Comparison of ENCODE assay signal across 25 cellular contexts in genomic region chr18:37429768-37430167, GRCh38.
DNase-seq lines count a peak whose midpoint lies in the region; ATAC-seq and TF ChIP-seq lines count a peak whose summit lies in the region.
"Had no signal": no experiment of that assay in that cellular context is flagged by ENCODE, and none has a peak within 500 bp of the region (broad histone marks: within the 10 kb centered on the region; RNA-seq: fewer than 3 reads in every experiment).

No MANE protein-coding gene starts in this region.

- peak; percentile 30 for DNase-seq in NCI-H146 (lab: John Stamatoyannopoulos, UW)
- DNase-seq in NCI-H146 treated with DMSO at 0.1 percent for 48 hours (lab: John Stamatoyannopoulos, UW; ENCODE audit: unreplicated experiment) = no peak
- peak; percentile 46 for DNase-seq in GM23338 (ENCODE audit: low spot score)
- DNase-seq in NCI-H82 treated with DMSO at 0.1 percent for 48 hours (lab: John Stamatoyannopoulos, UW; ENCODE audit: unreplicated experiment) = peak; percentile 15
- DNase-seq in mesenchymal stem cell = no peak
- DNase-seq in stomach = no peak
- DNase-seq in GM10248 (ENCODE audit: extremely low spot score) = no peak
- DNase-seq in endodermal cell = no peak
- DNase-seq: activated CD4-positive, alpha-beta T cell treated with anti-CD3 and anti-CD28 coated beads, Interleukin-2, amount 50 U/mL, for 48 hours; activated effector memory CD4-positive, alpha-beta T cell treated with anti-CD3 and anti-CD28 coated beads, Interleukin-2, amount 50 U/mL, for 16 hours; brain microvascular endothelial cell; DMS79; GM23248; KG1; left colon; natural killer cell; NCI-H1417 treated with DMSO at 0.1 percent for 48 hours; PC-3; SHP77 had no signal

- H2BK120ac ChIP-seq in mesenchymal stem cell (ENCODE audit: low read depth, low read length) = no peak overlapping the region

- no peak overlapping the region for H2AK5ac ChIP-seq in mesenchymal stem cell (ENCODE audit: low read length, severe bottlenecking)

- H3K9ac ChIP-seq in mesenchymal stem cell (ENCODE audit: low read length) (no peak overlapping the region), endodermal cell (ENCODE audit: extremely low read depth, low read length, poor library complexity, severe bottlenecking) (no peak overlapping the region)
- H3K9ac ChIP-seq: GM23248, parathyroid adenoma had no signal

- peak; percentile 30 for ATAC-seq in GM23338
- ATAC-seq: left colon, natural killer cell, PC-3 had no signal

- H3K27me3 Mint-ChIP-seq in GM23338 (ENCODE audit: insufficient read depth, low read depth, poor library complexity) (peaks cover 9% of the 10 kb centered on the region), endodermal cell (ENCODE audit: insufficient read depth) (no peaks in the 10 kb centered on the region)

- no peak overlapping the region for H3K23ac ChIP-seq in mesenchymal stem cell (ENCODE audit: low read length in 2 of 2)

- no peak overlapping the region for H3K27ac ChIP-seq in GM23338 (ENCODE audit: low read depth)
- H3K27ac ChIP-seq in mesenchymal stem cell (ENCODE audit: low read length, poor library complexity, severe bottlenecking) = no peak overlapping the region
- H3K27ac ChIP-seq in stomach = no peak overlapping the region
- no peak overlapping the region for H3K27ac ChIP-seq in endodermal cell (ENCODE audit: low read depth, low read length)
- H3K27ac ChIP-seq: brain microvascular endothelial cell, C4-2B, GM23248, parathyroid adenoma, suprapubic skin, vagina, VCaP had no signal

- H2AFZ ChIP-seq in GM23338 (no peak overlapping the region), mesenchymal stem cell (ENCODE audit: low read depth, low read length) (peak overlapping the region; percentile 36)
- H2AFZ ChIP-seq: GM23248, parathyroid adenoma had no signal

- H3K9me3 ChIP-seq in mesenchymal stem cell (ENCODE audit: control insufficient read depth, low read length) = no peaks in the 10 kb centered on the region
- no peaks in the 10 kb centered on the region for H3K9me3 ChIP-seq in stomach
- no peaks in the 10 kb centered on the region for H3K9me3 ChIP-seq in endodermal cell (ENCODE audit: control insufficient read depth, low read length)
- H3K9me3 ChIP-seq: suprapubic skin, vagina had no signal

- no peaks in the 10 kb centered on the region for H4K20me1 ChIP-seq in GM23338 (replicated peaks; ENCODE audit: insufficient read depth)

- H3K9me2 ChIP-seq in GM23338 (ENCODE audit: insufficient read depth) = no peaks in the 10 kb centered on the region

- no peak overlapping the region for H2BK5ac ChIP-seq in mesenchymal stem cell (ENCODE audit: low read depth, low read length, poor library complexity, severe bottlenecking)

- peak overlapping the region in 1 of 2 experiments; percentile 80 for H3K14ac ChIP-seq in mesenchymal stem cell (ENCODE audit: low read length in 2 of 2)

- H2BK15ac ChIP-seq in mesenchymal stem cell (ENCODE audit: low read depth, poor library complexity, severe bottlenecking) = no peak overlapping the region

- TF ChIP-seq POLR2A in stomach (IDR thresholded peaks at IDR 0.05) = no peak

- H3K4me2 ChIP-seq in GM23338 = no peak overlapping the region
- H3K4me2 ChIP-seq in mesenchymal stem cell (ENCODE audit: low read length, poor library complexity, severe bottlenecking) = no peak overlapping the region

- intact Hi-C loops in stomach (cut with DNase I; ENCODE audit: low total_unique reads) = loop anchor here (10.0 kb wide), 1 partner anchor 65 kb away; no protein-coding TSS in a partner anchor

- TF ChIP-seq CTCF in GM23338 (conservative IDR thresholded peaks at IDR 0.05; ENCODE audit: low read depth in 2 of 2) = no peak
- TF ChIP-seq CTCF in stomach (IDR thresholded peaks at IDR 0.05) = no peak
- TF ChIP-seq CTCF in GM10248 (IDR thresholded peaks at IDR 0.05; ENCODE audit: control extremely low read depth, extremely low read depth, low read depth, missing control alignments) = no peak
- TF ChIP-seq CTCF in endodermal cell (conservative IDR thresholded peaks at IDR 0.05) = no peak

- H3K4me1 ChIP-seq in GM23338 (ENCODE audit: insufficient read depth) = no peaks in the 10 kb centered on the region; the same call in 1 of the 2 replicates
- H3K4me1 ChIP-seq in mesenchymal stem cell (ENCODE audit: control insufficient read depth, insufficient read depth, low read depth, low read length) = no peaks in the 10 kb centered on the region
- no peaks in the 10 kb centered on the region for H3K4me1 ChIP-seq in stomach
- no peaks in the 10 kb centered on the region for H3K4me1 ChIP-seq in endodermal cell (ENCODE audit: control insufficient read depth, insufficient read depth, low read length)
- H3K4me1 ChIP-seq: parathyroid adenoma, suprapubic skin, vagina had no signal

- no peak overlapping the region for H4K8ac ChIP-seq in mesenchymal stem cell (ENCODE audit: low read length)

- CTCF ChIA-PET in GM10248 (lab: Yijun Ruan, JAX) = interaction anchor here (0.7 kb wide), 1 partner anchor 13 kb away, joined by 3 read pairs; no protein-coding TSS in a partner anchor

- 90% methylated on average over 4 of the region's 4 CpGs for WGBS in mesenchymal stem cell
- WGBS in stomach, 5 donors = 77 to 91% (median 89%) methylated on average over 4 of the region's 4 CpGs
- 81% methylated on average over 4 of the region's 4 CpGs; no CpG with 5 or more reads in 1 of the 2 experiments for WGBS in endodermal cell (ENCODE audit: insufficient coverage in 1 of 2, insufficient read length in 1 of 2), 2 experiments

- H3K4me3 ChIP-seq in GM23338 = no peak overlapping the region
- peak overlapping the region in 1 of 2 experiments; percentile 1 for H3K4me3 ChIP-seq in mesenchymal stem cell (ENCODE audit: insufficient read depth in 1 of 2, low read depth in 1 of 2, low read length in 2 of 2)
- no peak overlapping the region for H3K4me3 ChIP-seq in stomach
- no peak overlapping the region for H3K4me3 ChIP-seq in endodermal cell (ENCODE audit: low read length)
- H3K4me3 ChIP-seq: GM23248, suprapubic skin, vagina had no signal

- no peak for TF ChIP-seq EP300 in stomach (IDR thresholded peaks at IDR 0.05)

- no peak overlapping the region for H4K91ac ChIP-seq in mesenchymal stem cell (ENCODE audit: low read length)

- no peak overlapping the region for H3K4ac ChIP-seq in mesenchymal stem cell (ENCODE audit: low read depth in 1 of 2, low read length in 2 of 2)

- H3K79me2 ChIP-seq in GM23338 (replicated peaks; ENCODE audit: insufficient read depth) = no peaks in the 10 kb centered on the region
- H3K79me2 ChIP-seq: parathyroid adenoma had no signal

- no peak overlapping the region for H3K4me3 Mint-ChIP-seq in GM23338
- H3K4me3 Mint-ChIP-seq in endodermal cell = no peak overlapping the region
- H3K4me3 Mint-ChIP-seq: natural killer cell; T-helper 1 cell treated with Interleukin-12 subunit alpha and Interleukin-12 subunit beta and Interleukin-4 antibody, amounts not matched to agents 30 μg/mL and 1 μg/mL, for 36 hours had no signal

- POLR2A ChIA-PET in GM10248 (lab: Yijun Ruan, JAX) = no interaction called here

- H3K18ac ChIP-seq in mesenchymal stem cell (ENCODE audit: low read depth in 1 of 2, low read length in 2 of 2) = peak overlapping the region in 1 of 2 experiments; percentile 37

- H3F3A ChIP-seq in GM23338 (replicated peaks; ENCODE audit: low read depth) = no peaks in the 10 kb centered on the region

- H3K27ac Mint-ChIP-seq in GM23338 = no peak overlapping the region
- H3K27ac Mint-ChIP-seq in endodermal cell = no peak overlapping the region
- H3K27ac Mint-ChIP-seq: natural killer cell; T-helper 1 cell treated with Interleukin-12 subunit alpha and Interleukin-12 subunit beta and Interleukin-4 antibody, amounts not matched to agents 30 μg/mL and 1 μg/mL, for 36 hours had no signal

- H3K36me3 Mint-ChIP-seq in GM23338 (ENCODE audit: low read depth) (no peaks in the 10 kb centered on the region), endodermal cell (ENCODE audit: low read depth) (no peaks in the 10 kb centered on the region)
- H3K36me3 Mint-ChIP-seq: natural killer cell had no signal

- no peaks in the 10 kb centered on the region; the same call in 1 of the 2 replicates for H3K36me3 ChIP-seq in GM23338 (ENCODE audit: insufficient read depth)
- H3K36me3 ChIP-seq in mesenchymal stem cell (ENCODE audit: control insufficient read depth in 1 of 2, insufficient read depth in 2 of 2, low read depth in 1 of 2, low read length in 2 of 2) = no peaks in the 10 kb centered on the region
- no peaks in the 10 kb centered on the region for H3K36me3 ChIP-seq in stomach
- H3K36me3 ChIP-seq in endodermal cell (ENCODE audit: control insufficient read depth, insufficient read depth, low read length) = no peaks in the 10 kb centered on the region
- H3K36me3 ChIP-seq: brain microvascular endothelial cell, suprapubic skin, vagina had no signal

- H3K9me3 Mint-ChIP-seq in GM23338 (no peaks in the 10 kb centered on the region), endodermal cell (no peaks in the 10 kb centered on the region)
- H3K9me3 Mint-ChIP-seq: natural killer cell; T-helper 1 cell treated with Interleukin-12 subunit alpha and Interleukin-12 subunit beta and Interleukin-4 antibody, amounts not matched to agents 30 μg/mL and 1 μg/mL, for 36 hours had no signal

- peak overlapping the region in 1 of 2 experiments; percentile 48 for H2BK12ac ChIP-seq in mesenchymal stem cell (ENCODE audit: low read length in 2 of 2)

- no peaks in the 10 kb centered on the region for H3K79me1 ChIP-seq in mesenchymal stem cell (replicated peaks; ENCODE audit: low read length, poor library complexity, severe bottlenecking)

- H3K27me3 ChIP-seq in GM23338 (ENCODE audit: insufficient read depth) (no peaks in the 10 kb centered on the region), mesenchymal stem cell (ENCODE audit: control insufficient read depth in 1 of 2, insufficient read depth in 1 of 2, low read length in 2 of 2) (peaks cover 11 to 14% of the 10 kb centered on the region in 2 experiments), stomach (no peaks in the 10 kb centered on the region), endodermal cell (ENCODE audit: control insufficient read depth, insufficient read depth, low read length, poor library complexity, severe bottlenecking) (no peaks in the 10 kb centered on the region)
- H3K27me3 ChIP-seq: brain microvascular endothelial cell, suprapubic skin, vagina had no signal

- H3K4me1 Mint-ChIP-seq in GM23338 (peaks cover 7% of the 10 kb centered on the region; the same call in 2 of the 3 replicates), endodermal cell (peaks cover 2% of the 10 kb centered on the region)

Comparison
In these comparisons a context has a peak if more than half of its experiments do, and no peak if none do; other contexts are left out.
1. DNase-seq: peak in NCI-H146 (single experiment), GM23338 (single experiment) and NCI-H82 treated with DMSO at 0.1 percent for 48 hours (single experiment); none in NCI-H146 treated with DMSO at 0.1 percent for 48 hours (single experiment), mesenchymal stem cell (single experiment), stomach (single experiment), GM10248 (single experiment) and endodermal cell (single experiment).